Comparison of ENCODE assay signal across 22 cellular contexts in the genomic region with DNA sequence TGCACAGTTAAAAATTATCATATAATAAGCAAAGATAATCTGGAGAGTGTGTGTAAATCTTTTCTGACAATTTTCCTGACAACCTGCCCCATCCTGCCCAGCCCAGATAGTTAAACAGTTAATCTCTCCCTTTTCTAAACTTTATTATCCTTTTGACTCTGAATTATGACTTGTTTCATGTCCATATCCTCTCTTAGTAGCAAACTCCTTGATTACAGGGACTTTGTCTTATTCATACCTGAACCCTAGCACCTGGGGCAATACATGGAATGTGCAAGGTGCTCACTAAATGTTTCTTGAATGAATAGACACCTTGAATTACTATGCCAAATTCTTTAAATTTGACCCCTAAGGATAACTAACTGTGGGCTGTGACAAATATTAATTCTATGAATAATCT.
"Had no signal": no experiment of that assay in that cellular context is flagged by ENCODE, and none has a peak within 500 bp of the region (broad histone marks: within the 10 kb centered on the region; RNA-seq: fewer than 3 reads in every experiment).

No MANE protein-coding gene starts in this region.

- H3K36me3 ChIP-seq: colonic mucosa, esophagus squamous epithelium, gastrocnemius medialis, heart right ventricle, left ventricle myocardium inferior, lower lobe of right lung had no signal

- ATAC-seq: effector memory CD8-positive, alpha-beta T cell; esophagus mucosa; gastrocnemius medialis; heart right ventricle; left cardiac atrium; left lobe of liver; lower lobe of right lung; naive thymus-derived CD4-positive, alpha-beta T cell had no signal

- H3K4me1 ChIP-seq: colonic mucosa, esophagus squamous epithelium, gastrocnemius medialis, lower lobe of right lung had no signal

- H3K4me3 ChIP-seq: colonic mucosa, esophagus squamous epithelium, gastrocnemius medialis, heart right ventricle, left ventricle myocardium inferior, lower lobe of right lung had no signal

- DNase-seq: colonic mucosa; cortex of kidney; effector CD8-positive, alpha-beta T cell; effector memory CD8-positive, alpha-beta T cell; endodermal cell; erythroblast; esophagus squamous epithelium; foreskin fibroblast; foreskin melanocyte; gastrocnemius medialis; glutamatergic neuron; head of caudate nucleus; heart right ventricle; hippocampal formation; left cardiac atrium; left ventricle myocardium inferior; lower lobe of right lung; mesendoderm; midbrain; naive thymus-derived CD4-positive, alpha-beta T cell had no signal

- H3K27me3 ChIP-seq: colonic mucosa, esophagus squamous epithelium, gastrocnemius medialis, heart right ventricle had no signal

- H3K9me3 ChIP-seq: colonic mucosa, esophagus squamous epithelium, gastrocnemius medialis, left ventricle myocardium inferior, lower lobe of right lung had no signal

- H3K27ac ChIP-seq: colonic mucosa, esophagus squamous epithelium, gastrocnemius medialis, heart right ventricle, left ventricle myocardium inferior, lower lobe of right lung had no signal
